32 cellular contexts compared by ENCODE assay signal in the genomic region with DNA sequence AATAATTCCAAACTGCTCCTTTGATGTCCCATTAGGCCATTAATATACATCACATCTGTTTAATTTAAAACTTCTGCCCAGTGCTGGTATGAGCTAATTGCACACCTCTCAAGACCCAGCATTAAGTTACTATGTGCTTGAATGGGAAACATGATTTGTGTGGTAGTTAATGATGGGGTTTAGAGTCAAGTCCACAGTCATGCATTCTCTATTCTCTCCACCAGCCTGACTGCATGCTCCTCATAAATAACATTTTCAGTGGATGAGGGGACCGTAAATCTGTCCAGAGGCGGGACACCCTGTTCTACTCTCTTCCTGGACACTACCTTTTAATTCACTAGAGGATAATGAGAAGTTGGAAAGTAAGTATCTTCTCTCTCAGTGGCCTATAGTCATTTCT.
"Had no signal": no experiment of that assay in that cellular context is flagged by ENCODE, and none has a peak within 500 bp of the region (broad histone marks: within the 10 kb centered on the region; RNA-seq: fewer than 3 reads in every experiment).

No MANE protein-coding gene starts in this region.

- H3K27ac Mint-ChIP-seq: immature natural killer cell; naive thymus-derived CD4-positive, alpha-beta T cell; natural killer cell treated with Interleukin-12 subunit alpha and Interleukin-12 subunit beta and Interleukin-15 and Interleukin-18, amount 100 ng/mL, for 72 hours; stimulated activated naive B cell treated with anti-CD40 and anti-IgM and Interleukin-4, amounts not matched to agents 10 μg/mL and 1 μg/mL and 100 μg/mL, for 72 hours had no signal

- H3K27me3 Mint-ChIP-seq: stimulated activated naive B cell treated with anti-CD40 and anti-IgM and Interleukin-4, amounts not matched to agents 10 μg/mL and 1 μg/mL and 100 μg/mL, for 72 hours had no signal

- FAIRE-seq: islet of Langerhans, kidney, pancreas had no signal

- H3K27me3 ChIP-seq: pancreas, testis, thyroid gland, transverse colon, uterus had no signal

- DNase-seq: hypothalamus; immature natural killer cell; kidney; left colon; left ventricle myocardium inferior; mesendoderm; midbrain; mucosa of descending colon; naive thymus-derived CD4-positive, alpha-beta T cell; nucleus accumbens; pancreas; posterior cingulate gyrus; retina; right cardiac atrium; stimulated activated CD4-positive, alpha-beta T cell treated with anti-CD3 and anti-CD28 coated beads, Interleukin-12 subunit alpha, Interleukin-12 subunit beta, amount 100 ng/mL, for 4 hours; stimulated activated CD4-positive, alpha-beta T cell treated with anti-CD3 and anti-CD28 coated beads, Interleukin-15, amount 100 ng/mL, for 24 hours; stimulated activated CD4-positive, alpha-beta T cell treated with anti-CD3 and anti-CD28 coated beads, Interleukin-2, amount 100 ng/mL, for 24 hours; stimulated activated CD4-positive, alpha-beta T cell treated with anti-CD3 and anti-CD28 coated beads, Interleukin-4, amount 100 ng/mL, for 1 hour; stimulated activated naive B cell treated with anti-CD40 and anti-IgM and Interleukin-4, amounts not matched to agents 10 μg/mL and 1 μg/mL and 100 μg/mL, for 72 hours; stimulated activated naive CD8-positive, alpha-beta T cell treated with anti-CD3 and anti-CD28 coated beads, Interleukin-15, Interleukin-2, amounts not matched to agents 100 U/mL and 50 U/mL, for 24 hours; stomach; testis; thyroid gland; transverse colon; uterus had no signal

- ATAC-seq: left colon; mucosa of descending colon; naive thymus-derived CD4-positive, alpha-beta T cell; natural killer cell treated with Interleukin-12 subunit alpha and Interleukin-12 subunit beta and Interleukin-15 and Interleukin-18, amount 100 ng/mL, for 72 hours; pancreas; right cardiac atrium; sciatic nerve; stimulated activated naive B cell treated with anti-CD40 and anti-IgM and Interleukin-4, amounts not matched to agents 10 μg/mL and 1 μg/mL and 100 μg/mL, for 72 hours; stimulated activated naive CD8-positive, alpha-beta T cell treated with anti-CD3 and anti-CD28 coated beads, Interleukin-15, Interleukin-2, amounts not matched to agents 100 U/mL and 50 U/mL, for 24 hours had no signal

- H3K27ac ChIP-seq: left ventricle myocardium inferior, pancreas, prostate gland, skin epidermis, stomach, testis, thyroid gland, transverse colon, uterus had no signal

- H3K4me3 Mint-ChIP-seq: immature natural killer cell; naive thymus-derived CD4-positive, alpha-beta T cell; natural killer cell treated with Interleukin-12 subunit alpha and Interleukin-12 subunit beta and Interleukin-15 and Interleukin-18, amount 100 ng/mL, for 72 hours; neural crest cell; stimulated activated naive B cell treated with anti-CD40 and anti-IgM and Interleukin-4, amounts not matched to agents 10 μg/mL and 1 μg/mL and 100 μg/mL, for 72 hours had no signal

- H3K9me3 Mint-ChIP-seq: naive thymus-derived CD4-positive, alpha-beta T cell; natural killer cell treated with Interleukin-12 subunit alpha and Interleukin-12 subunit beta and Interleukin-15 and Interleukin-18, amount 100 ng/mL, for 72 hours; neural crest cell; stimulated activated naive B cell treated with anti-CD40 and anti-IgM and Interleukin-4, amounts not matched to agents 10 μg/mL and 1 μg/mL and 100 μg/mL, for 72 hours had no signal

- H3K4me3 ChIP-seq: left ventricle myocardium inferior, lung, mucosa of descending colon, pancreas, prostate gland, skin epidermis, stomach, testis, thyroid gland, transverse colon, uterus had no signal

- H3K4me1 ChIP-seq: pancreas, prostate gland, thyroid gland had no signal

- H3K9me3 ChIP-seq: left ventricle myocardium inferior, mucosa of descending colon, pancreas, prostate gland, stomach, testis, thyroid gland, transverse colon, uterus had no signal

- H3K36me3 ChIP-seq: left ventricle myocardium inferior, pancreas, prostate gland, stomach, thyroid gland, transverse colon, uterus had no signal

- H3K36me3 Mint-ChIP-seq: immature natural killer cell; naive thymus-derived CD4-positive, alpha-beta T cell; natural killer cell treated with Interleukin-12 subunit alpha and Interleukin-12 subunit beta and Interleukin-15 and Interleukin-18, amount 100 ng/mL, for 72 hours; stimulated activated naive B cell treated with anti-CD40 and anti-IgM and Interleukin-4, amounts not matched to agents 10 μg/mL and 1 μg/mL and 100 μg/mL, for 72 hours had no signal
